Comparison of ENCODE assay signal across 8 cellular contexts in the genomic region with DNA sequence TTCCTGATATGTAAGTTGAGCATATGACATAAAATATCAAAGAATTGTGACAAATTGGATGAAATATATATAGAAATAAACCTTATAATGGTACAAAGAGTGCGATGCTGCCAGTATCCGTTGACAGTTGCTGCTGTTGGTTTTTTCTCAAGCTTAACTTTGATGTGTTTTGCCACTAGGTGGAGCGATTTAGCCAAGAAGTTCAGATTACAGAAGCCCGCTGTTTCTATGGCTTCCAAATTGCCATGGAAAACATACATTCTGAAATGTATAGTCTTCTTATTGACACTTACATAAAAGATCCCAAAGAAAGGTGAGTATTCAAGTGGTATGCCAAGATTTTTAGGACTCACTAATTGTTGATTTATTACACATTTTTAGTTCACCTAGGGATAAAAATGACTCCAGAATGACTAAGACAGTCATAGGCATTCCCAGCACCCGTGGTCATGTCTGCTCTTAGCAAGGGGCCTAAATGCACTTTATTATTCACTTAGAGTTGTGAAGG. TPM values are rescaled to one million over a fixed set of nuclear protein-coding genes. Genes with fewer than 3 reads are reported as not detected.
DNase-seq lines count a peak whose midpoint lies in the region; ATAC-seq and TF ChIP-seq lines count a peak whose summit lies in the region.

No MANE protein-coding gene starts in this region.

- peak overlapping the region; percentile 18 for H3K27ac Mint-ChIP-seq in activated naive CD4-positive, alpha-beta T cell treated with anti-CD3 and anti-CD28 coated beads for 36 hours
- H3K27ac Mint-ChIP-seq in glutamatergic neuron (ENCODE audit: unreplicated experiment), result no peak overlapping the region

- H3K4me2 ChIP-seq in skeletal muscle satellite cell (ENCODE audit: low read length), result peak overlapping the region; percentile 99

- TF ChIP-seq CTCF in glutamatergic neuron (IDR thresholded peaks at IDR 0.05; ENCODE audit: partially characterized antibody, unreplicated experiment), result peak; percentile 80

- peak overlapping the region; percentile 96 for H3K4me3 Mint-ChIP-seq in activated naive CD4-positive, alpha-beta T cell treated with anti-CD3 and anti-CD28 coated beads for 36 hours
- no peak overlapping the region for H3K4me3 Mint-ChIP-seq in glutamatergic neuron (ENCODE audit: unreplicated experiment)

- H3K4me3 ChIP-seq in skeletal muscle satellite cell (ENCODE audit: low read length), result peak overlapping the region; percentile 94

- ATAC-seq in GM19395 (IDR thresholded peaks at IDR 0.05; ENCODE audit: unreplicated experiment) (no peak), GM19452 (IDR thresholded peaks at IDR 0.05; ENCODE audit: unreplicated experiment) (no peak)

- H3K4me1 Mint-ChIP-seq in activated naive CD4-positive, alpha-beta T cell treated with anti-CD3 and anti-CD28 coated beads for 36 hours (ENCODE audit: low read depth), result peaks cover 42% of the 10 kb centered on the region
- H3K4me1 Mint-ChIP-seq in glutamatergic neuron (ENCODE audit: low read depth, unreplicated experiment), result peaks cover 10% of the 10 kb centered on the region

- H3K4me1 ChIP-seq in skeletal muscle satellite cell (ENCODE audit: control insufficient read depth, insufficient read depth, low read length), result peaks cover 40% of the 10 kb centered on the region

- CTCF ChIA-PET in activated naive CD4-positive, alpha-beta T cell treated with anti-CD3 and anti-CD28 coated beads for 36 hours (lab: Charles Lee), result interaction anchor here (0.6 to 2.3 kb wide), 8 partner anchors 16 to 322 kb away, joined by 3 to 12 read pairs (median 5); no protein-coding TSS in a partner anchor

- peak overlapping the region; percentile 86 for H3K9ac ChIP-seq in skeletal muscle satellite cell (ENCODE audit: low read depth, low read length)

- H3K27me3 ChIP-seq in skeletal muscle satellite cell (ENCODE audit: control insufficient read depth, insufficient read depth, low read length), result no peaks in the 10 kb centered on the region

- no peaks in the 10 kb centered on the region for H3K9me3 ChIP-seq in skeletal muscle satellite cell (replicated peaks; ENCODE audit: low read length)

- peak; percentile 86 for DNase-seq in DMS 273 (lab: John Stamatoyannopoulos, UW; ENCODE audit: unreplicated experiment)
- DNase-seq in HT1080 (ENCODE audit: low read depth), result peak; percentile 76
- DNase-seq in NCI-H82 treated with DMSO at 0.1 percent for 48 hours (lab: John Stamatoyannopoulos, UW; ENCODE audit: unreplicated experiment), result peak; percentile 63
- peak; percentile 47 for DNase-seq in activated naive CD4-positive, alpha-beta T cell treated with anti-CD3 and anti-CD28 coated beads for 36 hours
- no peak for DNase-seq in glutamatergic neuron

- H3K36me3 ChIP-seq in skeletal muscle satellite cell (ENCODE audit: insufficient read depth, low read length), result peaks cover 27% of the 10 kb centered on the region

- H3K9me3 Mint-ChIP-seq in activated naive CD4-positive, alpha-beta T cell treated with anti-CD3 and anti-CD28 coated beads for 36 hours, result no peaks in the 10 kb centered on the region
- H3K9me3 Mint-ChIP-seq in glutamatergic neuron (ENCODE audit: unreplicated experiment), result peaks cover 3% of the 10 kb centered on the region

- peaks cover 86% of the 10 kb centered on the region for H3K36me3 Mint-ChIP-seq in activated naive CD4-positive, alpha-beta T cell treated with anti-CD3 and anti-CD28 coated beads for 36 hours (ENCODE audit: low read depth)
- no peaks in the 10 kb centered on the region for H3K36me3 Mint-ChIP-seq in glutamatergic neuron (ENCODE audit: unreplicated experiment)

- no peaks in the 10 kb centered on the region for H3K27me3 Mint-ChIP-seq in activated naive CD4-positive, alpha-beta T cell treated with anti-CD3 and anti-CD28 coated beads for 36 hours (ENCODE audit: low read depth)
- peaks cover 3% of the 10 kb centered on the region for H3K27me3 Mint-ChIP-seq in glutamatergic neuron (ENCODE audit: unreplicated experiment)

- intact Hi-C loops in activated naive CD4-positive, alpha-beta T cell treated with anti-CD3 and anti-CD28 coated beads for 36 hours (cut with micrococcal nuclease), result loop anchor here (1.0 to 10.0 kb wide), 6 partner anchors 132 to 1623 kb away; partner anchors contain the start of genes ID2, LPIN1 and PDIA6

RNA-seq across cellular contexts. Expression of gene RRM2, which starts 2.1 kb away (rescaled TPM):
- 98.1 and 195 TPM in 2 replicates for total RNA-seq in HT1080 (2014; rRNA removed; shearing (Covaris generic))
- polyA plus RNA-seq in HT1080 (2015; cell fraction: cytosol; rRNA removed), result 144 and 151 TPM in 2 replicates
- polyA plus RNA-seq in HT1080 (2015; cell fraction: nucleus; rRNA removed), result 165 and 180 TPM in 2 replicates
- 100 to 1,000 TPM; 466 to 514 TPM for total RNA-seq in activated naive CD4-positive, alpha-beta T cell treated with anti-CD3 and anti-CD28 coated beads for 36 hours
- 21.2 TPM for total RNA-seq in glutamatergic neuron (ENCODE audit: unreplicated experiment)
- 29.2 and 41.5 TPM in 2 replicates for total RNA-seq in skeletal muscle satellite cell (2012; rRNA removed)

RNA-seq across cellular contexts. Expression of gene CYS1, which starts 44.4 kb away (rescaled TPM):
- total RNA-seq in HT1080 (2014; rRNA removed; shearing (Covaris generic)), result 0.05 and 0.10 TPM in 2 replicates
- polyA plus RNA-seq in HT1080 (2015; cell fraction: cytosol; rRNA removed), result 0.06 and 0.09 TPM in 2 replicates
- 0.16 TPM in 1 of 2 replicates, not detected in the other for polyA plus RNA-seq in HT1080 (2015; cell fraction: nucleus; rRNA removed)
- not detected for total RNA-seq in activated naive CD4-positive, alpha-beta T cell treated with anti-CD3 and anti-CD28 coated beads for 36 hours
- not detected for total RNA-seq in glutamatergic neuron (ENCODE audit: unreplicated experiment)
- total RNA-seq in skeletal muscle satellite cell (2012; rRNA removed), result 0.22 and 0.25 TPM in 2 replicates
